In the genomic region with DNA sequence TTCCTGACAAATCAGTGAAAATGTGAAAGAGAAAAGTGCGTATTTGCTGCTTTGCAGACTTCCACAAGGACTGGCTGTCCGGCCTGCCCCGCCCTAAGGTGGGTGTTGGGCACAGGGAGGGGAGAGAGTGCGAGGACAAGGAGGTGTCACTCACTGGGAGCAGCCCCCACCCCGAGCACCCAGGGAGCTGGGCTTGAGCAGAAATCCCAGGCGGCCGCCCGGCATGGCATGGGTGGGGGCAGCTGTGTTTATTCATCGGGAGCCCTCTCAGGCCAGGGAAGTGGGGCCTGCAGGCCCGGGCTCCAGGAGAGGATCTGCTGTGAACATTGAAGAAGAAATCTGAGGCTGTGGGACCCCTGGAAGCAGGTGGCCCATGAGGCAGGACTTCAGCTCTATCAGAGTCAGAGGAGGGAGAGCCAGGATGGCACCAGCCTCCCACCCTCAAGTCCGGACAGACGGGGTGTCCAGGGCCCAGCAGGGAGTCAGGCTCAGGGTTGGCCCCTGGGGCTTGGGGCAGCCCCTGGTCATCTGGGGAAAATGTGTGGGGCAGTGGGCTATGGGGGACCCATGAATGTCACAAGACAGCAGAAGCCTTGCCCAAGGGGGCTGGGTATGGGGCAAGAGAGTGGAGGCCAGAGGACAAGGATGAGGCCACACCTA, we compare ENCODE assay signal across 23 cellular contexts.
"Had no signal": no experiment of that assay in that cellular context is flagged by ENCODE, and none has a peak within 500 bp of the region (broad histone marks: within the 10 kb centered on the region; RNA-seq: fewer than 3 reads in every experiment).

No MANE protein-coding gene starts in this region.

- DNase-seq: activated CD4-positive, alpha-beta T cell treated with anti-CD3 and anti-CD28 coated beads for 36 hours; activated CD8-positive, alpha-beta T cell treated with anti-CD3 and anti-CD28 coated beads for 36 hours; activated naive CD4-positive, alpha-beta T cell; activated naive CD8-positive, alpha-beta T cell treated with anti-CD3 and anti-CD28 coated beads, Interleukin-2, amount 10 ng/mL, durations not matched to agents 7 days and 5 days; anterior cingulate cortex; brain microvascular endothelial cell; cerebellar nuclear complex; dermis blood vessel endothelial cell; effector memory CD8-positive, alpha-beta T cell; foreskin melanocyte; left cardiac atrium; midbrain; stimulated activated CD4-positive, alpha-beta T cell treated with anti-CD3 and anti-CD28 coated beads, Interleukin-15, amount 100 ng/mL, for 24 hours; stimulated activated CD4-positive, alpha-beta T cell treated with anti-CD3 and anti-CD28 coated beads, Interleukin-4, amount 100 ng/mL, for 1 hour; T-helper 17 cell; WERI-Rb-1 had no signal

- H3K27ac ChIP-seq: brain microvascular endothelial cell, epithelial cell of prostate, parathyroid adenoma, thoracic aorta, uterus, WERI-Rb-1 had no signal

- H3K4me3 Mint-ChIP-seq: activated CD4-positive, alpha-beta T cell treated with anti-CD3 and anti-CD28 coated beads for 36 hours; activated CD8-positive, alpha-beta T cell treated with anti-CD3 and anti-CD28 coated beads for 36 hours; activated naive CD8-positive, alpha-beta T cell treated with anti-CD3 and anti-CD28 coated beads, Interleukin-2, amount 10 ng/mL, durations not matched to agents 7 days and 5 days; activated T-helper 1 cell treated with anti-CD3 and anti-CD28 coated beads, Interleukin-12 subunit alpha, Interleukin-12 subunit beta, Interleukin-2, Interleukin-4 antibody, amounts not matched to agents 30 ng/mL and 10 ng/mL and 1 ng/mL, durations not matched to agents 14 hours and 24 hours and 36 hours; effector memory CD8-positive, alpha-beta T cell; stimulated activated naive CD8-positive, alpha-beta T cell treated with anti-CD3 and anti-CD28 coated beads, Interleukin-15, Interleukin-2, amounts not matched to agents 100 ng/mL and 50 ng/mL, for 24 hours; T-helper 17 cell had no signal

- H3K36me3 Mint-ChIP-seq: activated naive CD8-positive, alpha-beta T cell treated with anti-CD3 and anti-CD28 coated beads, Interleukin-2, amount 10 ng/mL, durations not matched to agents 7 days and 5 days had no signal

- H2AFZ ChIP-seq: parathyroid adenoma had no signal

- H3K4me1 Mint-ChIP-seq: activated CD4-positive, alpha-beta T cell treated with anti-CD3 and anti-CD28 coated beads for 36 hours; activated naive CD8-positive, alpha-beta T cell treated with anti-CD3 and anti-CD28 coated beads, Interleukin-2, amount 10 ng/mL, durations not matched to agents 7 days and 5 days; T-helper 17 cell had no signal

- ATAC-seq: activated CD4-positive, alpha-beta T cell treated with anti-CD3 and anti-CD28 coated beads for 36 hours; activated CD8-positive, alpha-beta T cell treated with anti-CD3 and anti-CD28 coated beads for 36 hours; effector memory CD8-positive, alpha-beta T cell; left cardiac atrium; T-helper 17 cell had no signal

- H3K4me1 ChIP-seq: parathyroid adenoma, uterus had no signal

- H3K27me3 ChIP-seq: brain microvascular endothelial cell, uterus had no signal

- H3K9ac ChIP-seq: parathyroid adenoma had no signal

- H3K9me3 ChIP-seq: thoracic aorta, uterus had no signal

- H3K79me2 ChIP-seq: parathyroid adenoma had no signal

- H3K4me3 ChIP-seq: lung, thoracic aorta, uterus had no signal

- H3K9me3 Mint-ChIP-seq: activated naive CD8-positive, alpha-beta T cell treated with anti-CD3 and anti-CD28 coated beads, Interleukin-2, amount 10 ng/mL, durations not matched to agents 7 days and 5 days had no signal

- H3K36me3 ChIP-seq: brain microvascular endothelial cell, thoracic aorta, uterus, WERI-Rb-1 had no signal

- H3K27ac Mint-ChIP-seq: activated CD4-positive, alpha-beta T cell treated with anti-CD3 and anti-CD28 coated beads for 36 hours; activated CD8-positive, alpha-beta T cell treated with anti-CD3 and anti-CD28 coated beads for 36 hours; activated naive CD8-positive, alpha-beta T cell treated with anti-CD3 and anti-CD28 coated beads, Interleukin-2, amount 10 ng/mL, durations not matched to agents 7 days and 5 days; activated T-helper 1 cell treated with anti-CD3 and anti-CD28 coated beads, Interleukin-12 subunit alpha, Interleukin-12 subunit beta, Interleukin-2, Interleukin-4 antibody, amounts not matched to agents 30 ng/mL and 10 ng/mL and 1 ng/mL, durations not matched to agents 14 hours and 24 hours and 36 hours; effector memory CD8-positive, alpha-beta T cell; stimulated activated naive CD8-positive, alpha-beta T cell treated with anti-CD3 and anti-CD28 coated beads, Interleukin-15, Interleukin-2, amounts not matched to agents 100 ng/mL and 50 ng/mL, for 24 hours; T-helper 17 cell had no signal
